ENCODE assay signal across 1 cellular context in the genomic region with DNA sequence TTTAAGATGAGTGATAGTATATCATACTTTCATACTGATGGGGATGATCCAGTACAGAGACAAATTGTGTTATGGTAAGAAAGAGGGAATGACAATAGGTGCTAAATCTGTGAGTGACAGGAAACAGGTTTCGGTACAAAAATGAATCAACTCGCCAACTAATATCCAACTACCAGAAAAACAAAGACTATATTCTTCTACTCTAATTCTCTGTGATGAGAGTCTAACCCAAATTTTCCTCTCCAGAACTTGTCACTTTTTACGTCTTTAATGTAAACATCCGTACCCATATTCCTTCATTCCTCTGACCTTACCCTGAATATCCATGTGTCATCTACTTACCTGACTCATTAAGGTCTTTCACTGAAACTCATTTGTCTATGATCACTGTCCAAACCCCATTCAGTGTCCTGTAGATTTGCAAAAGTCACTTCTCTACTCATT.
TF ChIP-seq lines count a peak whose summit lies in the region.

No MANE protein-coding gene starts in this region.

TF ChIP-seq in IMR-90, 13 proteins besides CTCF, POLR2A, EP300 and RAD21:
- TF ChIP-seq, protein P1, sequence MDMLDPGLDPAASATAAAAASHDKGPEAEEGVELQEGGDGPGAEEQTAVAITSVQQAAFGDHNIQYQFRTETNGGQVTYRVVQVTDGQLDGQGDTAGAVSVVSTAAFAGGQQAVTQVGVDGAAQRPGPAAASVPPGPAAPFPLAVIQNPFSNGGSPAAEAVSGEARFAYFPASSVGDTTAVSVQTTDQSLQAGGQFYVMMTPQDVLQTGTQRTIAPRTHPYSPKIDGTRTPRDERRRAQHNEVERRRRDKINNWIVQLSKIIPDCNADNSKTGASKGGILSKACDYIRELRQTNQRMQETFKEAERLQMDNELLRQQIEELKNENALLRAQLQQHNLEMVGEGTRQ (IDR thresholded peaks at IDR 0.05; ENCODE audit: low read depth, low read length) = no peak
- TF ChIP-seq MXI1 (IDR thresholded peaks at IDR 0.05; ENCODE audit: borderline replicate concordance, low read depth, low read length) (no peak), NFE2L2 (IDR thresholded peaks at IDR 0.05; ENCODE audit: low read depth, low read length) (no peak), RCOR1 (IDR thresholded peaks at IDR 0.05; ENCODE audit: insufficient replicate concordance, low read length) (no peak), MAZ (IDR thresholded peaks at IDR 0.05; ENCODE audit: borderline replicate concordance, low read depth, low read length) (no peak), RFX5 (IDR thresholded peaks at IDR 0.05; ENCODE audit: low read depth, low read length) (no peak), MAFK (IDR thresholded peaks at IDR 0.05; ENCODE audit: low read depth, low read length) (no peak), CHD1 (IDR thresholded peaks at IDR 0.05; ENCODE audit: low read depth, low read length) (no peak), CEBPB (IDR thresholded peaks at IDR 0.05; ENCODE audit: low read depth, low read length) (no peak), FOS (IDR thresholded peaks at IDR 0.05; ENCODE audit: low read depth, low read length) (no peak), BHLHE40 (IDR thresholded peaks at IDR 0.05; ENCODE audit: low read depth, low read length) (no peak), SMC3 (IDR thresholded peaks at IDR 0.05; ENCODE audit: low read depth, low read length) (no peak)
- TF ChIP-seq, protein P2, sequence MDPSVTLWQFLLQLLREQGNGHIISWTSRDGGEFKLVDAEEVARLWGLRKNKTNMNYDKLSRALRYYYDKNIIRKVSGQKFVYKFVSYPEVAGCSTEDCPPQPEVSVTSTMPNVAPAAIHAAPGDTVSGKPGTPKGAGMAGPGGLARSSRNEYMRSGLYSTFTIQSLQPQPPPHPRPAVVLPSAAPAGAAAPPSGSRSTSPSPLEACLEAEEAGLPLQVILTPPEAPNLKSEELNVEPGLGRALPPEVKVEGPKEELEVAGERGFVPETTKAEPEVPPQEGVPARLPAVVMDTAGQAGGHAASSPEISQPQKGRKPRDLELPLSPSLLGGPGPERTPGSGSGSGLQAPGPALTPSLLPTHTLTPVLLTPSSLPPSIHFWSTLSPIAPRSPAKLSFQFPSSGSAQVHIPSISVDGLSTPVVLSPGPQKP (IDR thresholded peaks at IDR 0.05; ENCODE audit: borderline replicate concordance, low read depth, low read length) = no peak
TF ChIP-seq in IMR-90: peak in this region for 0.
